ENCODE assay signal across 31 cellular contexts in genomic region chr18:50869150-50869549, GRCh38. TPM values are rescaled to one million over a fixed set of nuclear protein-coding genes. Genes with fewer than 3 reads are reported as not detected.
DNase-seq lines count a peak whose midpoint lies in the region; ATAC-seq and TF ChIP-seq lines count a peak whose summit lies in the region.
"Had no signal": no experiment of that assay in that cellular context is flagged by ENCODE, and none has a peak within 500 bp of the region (broad histone marks: within the 10 kb centered on the region; RNA-seq: fewer than 3 reads in every experiment).

No MANE protein-coding gene starts in this region.

- peaks cover 5% of the 10 kb centered on the region for H3F3A ChIP-seq in MM.1S (ENCODE audit: insufficient read depth, low read length)
- H3F3A ChIP-seq in PC-9 (ENCODE audit: insufficient read depth, low read depth): peaks cover 23% of the 10 kb centered on the region

- H3K36me3 ChIP-seq in MM.1S (replicated peaks; ENCODE audit: insufficient read depth, low read length) (no peaks in the 10 kb centered on the region), PC-9 (ENCODE audit: low read depth) (no peaks in the 10 kb centered on the region), left lung (no peaks in the 10 kb centered on the region), BE2C (no peaks in the 10 kb centered on the region)
- H3K36me3 ChIP-seq: esophagus muscularis mucosa, heart right ventricle, pancreas, stomach, tibial artery had no signal

- H3K79me2 ChIP-seq in MM.1S (ENCODE audit: low read length): no peaks in the 10 kb centered on the region
- no peaks in the 10 kb centered on the region for H3K79me2 ChIP-seq in PC-9 (ENCODE audit: low read depth)

- no peaks in the 10 kb centered on the region for H3K27me3 ChIP-seq in MM.1S (replicated peaks; ENCODE audit: insufficient read depth, low read length)
- H3K27me3 ChIP-seq in PC-9 (ENCODE audit: insufficient read depth, low read depth): no peaks in the 10 kb centered on the region
- no peaks in the 10 kb centered on the region for H3K27me3 ChIP-seq in left lung
- H3K27me3 ChIP-seq in BE2C: no peaks in the 10 kb centered on the region
- H3K27me3 ChIP-seq: esophagus muscularis mucosa, heart right ventricle, pancreas, stomach had no signal

- no peak overlapping the region for H3K9ac ChIP-seq in MM.1S (ENCODE audit: low read length)

- POLR2A ChIA-PET in PC-9 (lab: Charles Lee; ENCODE audit: unreplicated experiment): interaction anchor here (0.7 kb wide), 1 partner anchor 10 kb away, joined by 3 read pairs; the partner anchor contains the start of gene ME2

- DNase-seq in NCI-H1417 (lab: John Stamatoyannopoulos, UW) (peak; percentile 53 to 62 (median 53)), NCI-H1417 treated with DMSO at 0.1 percent for 48 hours (lab: John Stamatoyannopoulos, UW) (no peak), MM.1S (peak; percentile 66), PC-9 (no peak), left lung (no peak), amniotic stem cell (lab: John Stamatoyannopoulos, UW) (no peak), hypothalamus (lab: John Stamatoyannopoulos, UW) (no peak), BE2C (no peak)
- DNase-seq: activated CD4-positive, alpha-beta T cell treated with anti-CD3 and anti-CD28 coated beads, Interleukin-2, amount 10 ng/mL, durations not matched to agents 7 days and 5 days; activated CD8-positive, alpha-beta memory T cell treated with anti-CD3 and anti-CD28 coated beads, Interleukin-2, amount 10 ng/mL, durations not matched to agents 7 days and 5 days; activated naive CD4-positive, alpha-beta T cell treated with anti-CD3 and anti-CD28 coated beads for 36 hours; amygdala; CD4-positive, CD25-positive, alpha-beta regulatory T cell; DMS 273 treated with DMSO at 0.1 percent for 48 hours; effector memory CD8-positive, alpha-beta T cell; H9; heart right ventricle; KG1; NCI-H1436 treated with DMSO at 0.1 percent for 48 hours; NCI-H2227 treated with DMSO at 0.1 percent for 48 hours; NK-92 treated with Interleukin-12 subunit alpha and Interleukin-12 subunit beta, amount 100 ng/mL, for 24 hours; pancreas; SIG-M5; stimulated activated CD4-positive, alpha-beta T cell treated with anti-CD3 and anti-CD28 coated beads, Interleukin-2, amount 100 ng/mL, for 24 hours; stomach; tibial artery had no signal

- CTCF ChIA-PET in PC-9 (lab: Charles Lee): no interaction called here

- peak; percentile 32 for ATAC-seq in left lung
- ATAC-seq: activated CD8-positive, alpha-beta memory T cell treated with anti-CD3 and anti-CD28 coated beads, Interleukin-2, amount 10 ng/mL, durations not matched to agents 7 days and 5 days; effector memory CD8-positive, alpha-beta T cell; heart right ventricle; pancreas had no signal

- TF ChIP-seq CTCF in MM.1S (IDR thresholded peaks at IDR 0.05; ENCODE audit: low read length) (no peak), PC-9 (conservative IDR thresholded peaks at IDR 0.05) (no peak), left lung (IDR thresholded peaks at IDR 0.05) (no peak), BE2C (IDR thresholded peaks at IDR 0.05; ENCODE audit: low read depth, low read length) (no peak)

- H3K9me3 ChIP-seq in MM.1S (replicated peaks; ENCODE audit: insufficient read depth, low read length) (no peaks in the 10 kb centered on the region), PC-9 (ENCODE audit: insufficient read depth, low read depth) (no peaks in the 10 kb centered on the region), left lung (no peaks in the 10 kb centered on the region), BE2C (no peaks in the 10 kb centered on the region)
- H3K9me3 ChIP-seq: esophagus muscularis mucosa, heart right ventricle, pancreas, stomach, tibial artery had no signal

- H3K4me1 ChIP-seq in MM.1S (ENCODE audit: low read length) (peaks cover 10% of the 10 kb centered on the region), PC-9 (replicated peaks; ENCODE audit: insufficient read depth) (peaks cover 35% of the 10 kb centered on the region), left lung (no peaks in the 10 kb centered on the region), BE2C (no peaks in the 10 kb centered on the region)
- H3K4me1 ChIP-seq: pancreas, tibial artery had no signal

- H3K9me2 ChIP-seq in MM.1S (replicated peaks; ENCODE audit: insufficient read depth, low read length) (no peaks in the 10 kb centered on the region), PC-9 (ENCODE audit: insufficient read depth) (no peaks in the 10 kb centered on the region)

- H2AFZ ChIP-seq in MM.1S (ENCODE audit: low read length): peak overlapping the region; percentile 64
- H2AFZ ChIP-seq in PC-9: no peak overlapping the region

- H3K4me3 ChIP-seq in MM.1S (ENCODE audit: low read length) (no peak overlapping the region), PC-9 (no peak overlapping the region), left lung (no peak overlapping the region), BE2C (ENCODE audit: low read depth, low read length) (no peak overlapping the region)
- H3K4me3 ChIP-seq: coronary artery, esophagus muscularis mucosa, heart right ventricle, pancreas, stomach, tibial artery had no signal

- intact Hi-C loops in PC-9 (cut with micrococcal nuclease; ENCODE audit: unreplicated experiment) (no loop called here), left lung (cut with DNase I) (no loop called here)

- peak overlapping the region; percentile 40; the same call in 1 of the 2 replicates for H3K4me2 ChIP-seq in MM.1S (ENCODE audit: low read depth, low read length)
- 0 out of 2 replicates have a peak overlapping the region, but pooled peaks have one; percentile 47 for H3K4me2 ChIP-seq in PC-9

- no TSS peak for BruUV-seq in PC-9 (replicated peaks; lab: Mats Ljungman, UMichigan)

- H4K20me1 ChIP-seq in MM.1S (ENCODE audit: insufficient read depth, low read length) (no peaks in the 10 kb centered on the region), PC-9 (ENCODE audit: insufficient read depth) (no peaks in the 10 kb centered on the region)

- H3K27ac ChIP-seq in MM.1S (ENCODE audit: low read length) (peak overlapping the region; percentile 64; the same call in 1 of the 2 replicates), PC-9 (no peak overlapping the region), left lung (no peak overlapping the region)
- H3K27ac ChIP-seq: 22Rv1, coronary artery, esophagus muscularis mucosa, heart right ventricle, pancreas, tibial artery had no signal

RNA-seq across cellular contexts. Expression of gene ME2, which starts 9.8 kb away (rescaled TPM):
- total RNA-seq in PC-9 (2021) (24.6 and 27.9 TPM in 2 replicates), left lung (10 to 100 TPM; 43.4 to 61.7 TPM)
- polyA plus RNA-seq in BE2C (2012; ENCODE audit: insufficient read depth, insufficient read length, low read depth): 7.7 TPM

RNA-seq across cellular contexts. Expression of gene MRO, which starts 49.3 kb away (rescaled TPM):
- total RNA-seq in PC-9 (2021): not detected in 2 replicates
- total RNA-seq in left lung: under 1 TPM; 0.58 to 0.86 TPM
- not detected for polyA plus RNA-seq in BE2C (2012; ENCODE audit: insufficient read depth, insufficient read length, low read depth)
- total RNA-seq: activated CD4-positive, alpha-beta T cell treated with anti-CD3 and anti-CD28 coated beads, Interleukin-2, amount 10 ng/mL, durations not matched to agents 7 days and 5 days; activated CD8-positive, alpha-beta memory T cell treated with anti-CD3 and anti-CD28 coated beads, Interleukin-2, amount 10 ng/mL, durations not matched to agents 7 days and 5 days; activated naive CD4-positive, alpha-beta T cell treated with anti-CD3 and anti-CD28 coated beads for 36 hours; bronchial epithelial cell; CD4-positive, CD25-positive, alpha-beta regulatory T cell; mammary epithelial cell had no signal
- polyA plus RNA-seq: CD4-positive, CD25-positive, alpha-beta regulatory T cell; mammary epithelial cell had no signal

Comparison
In these comparisons a context has a peak if more than half of its experiments do, and no peak if none do; other contexts are left out.
1. DNase-seq: peak in NCI-H1417 (3 of 3) and MM.1S (single experiment); none in NCI-H1417 treated with DMSO at 0.1 percent for 48 hours (single experiment), PC-9 (0 of 2), left lung (0 of 2), amniotic stem cell (single experiment), hypothalamus (0 of 51) and BE2C (single experiment).